In the genomic region with DNA sequence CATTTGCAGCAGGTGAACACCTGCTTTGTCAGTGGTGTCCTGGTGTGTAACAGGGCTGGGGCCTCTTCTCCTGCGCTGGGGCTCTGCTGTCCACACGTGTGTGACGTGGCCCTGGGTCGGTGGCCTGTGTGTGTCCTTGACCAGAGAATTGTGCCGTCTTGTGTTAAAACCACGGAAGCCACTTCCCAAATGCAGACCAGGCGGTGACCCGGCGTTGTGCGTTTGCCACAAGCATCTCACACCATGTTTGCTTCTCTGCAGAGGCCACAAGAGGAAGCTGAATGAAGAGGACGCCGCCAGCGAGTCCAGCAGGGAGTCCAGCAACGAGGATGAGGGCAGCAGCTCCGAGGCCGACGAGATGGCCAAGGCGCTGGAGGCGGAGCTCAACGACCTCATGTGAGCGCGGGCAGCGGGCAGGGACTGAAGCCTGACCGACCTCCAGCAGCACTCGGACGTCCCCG, we compare ENCODE assay signal across 22 cellular contexts. TPM values are rescaled to one million over a fixed set of nuclear protein-coding genes. Genes with fewer than 3 reads are reported as not detected.
"Had no signal": no experiment of that assay in that cellular context is flagged by ENCODE, and none has a peak within 500 bp of the region (broad histone marks: within the 10 kb centered on the region; RNA-seq: fewer than 3 reads in every experiment).

No MANE protein-coding gene starts in this region.

- H3K27ac Mint-ChIP-seq: activated naive CD4-positive, alpha-beta T cell treated with anti-CD3 and anti-CD28 coated beads, Interleukin-2, amount 50 U/mL, for 24 hours; memory B cell; naive B cell; neural progenitor cell had no signal

- H3K4me3 ChIP-seq: adrenal gland, colonic mucosa, dorsolateral prefrontal cortex, esophagus squamous epithelium, gastrocnemius medialis, neural progenitor cell, psoas muscle, right atrium auricular region, tibial artery had no signal

- H3K27me3 ChIP-seq: adrenal gland, colonic mucosa, dorsolateral prefrontal cortex, esophagus squamous epithelium, gastrocnemius medialis, neural progenitor cell, right atrium auricular region, tibial artery had no signal

- H3K9me3 Mint-ChIP-seq: activated naive CD4-positive, alpha-beta T cell treated with anti-CD3 and anti-CD28 coated beads, Interleukin-2, amount 50 U/mL, for 24 hours; central memory CD8-positive, alpha-beta T cell; neural progenitor cell had no signal

- H3K36me3 ChIP-seq: neural progenitor cell had no signal

- H3K4me1 Mint-ChIP-seq: central memory CD8-positive, alpha-beta T cell; neural progenitor cell had no signal

- H3K4me1 ChIP-seq: adrenal gland, colonic mucosa, gastrocnemius medialis, neural progenitor cell, psoas muscle, right atrium auricular region, tibial artery had no signal

- H3K4me3 Mint-ChIP-seq: activated naive CD4-positive, alpha-beta T cell treated with anti-CD3 and anti-CD28 coated beads, Interleukin-2, amount 50 U/mL, for 24 hours; central memory CD8-positive, alpha-beta T cell; memory B cell; naive B cell; neural progenitor cell had no signal

- ATAC-seq: gastrocnemius medialis; psoas muscle; stimulated activated naive CD8-positive, alpha-beta T cell treated with anti-CD3 and anti-CD28 coated beads, Interleukin-15, Interleukin-2, amounts not matched to agents 100 U/mL and 50 U/mL, for 24 hours had no signal

- DNase-seq: activated CD4-positive, alpha-beta T cell treated with anti-CD3 and anti-CD28 coated beads, Interleukin-2, amount 50 U/mL, for 48 hours; activated gamma-delta T cell treated with Interleukin-2 at 50 U/mL for 16 hours; colonic mucosa; esophagus squamous epithelium; gastrocnemius medialis; naive B cell; psoas muscle; stimulated activated CD4-positive, alpha-beta T cell treated with anti-CD3 and anti-CD28 coated beads, Interleukin-12 subunit alpha, Interleukin-12 subunit beta, amount 100 ng/mL, for 4 hours; stimulated activated CD4-positive, alpha-beta T cell treated with anti-CD3 and anti-CD28 coated beads, Interleukin-4, amount 100 ng/mL, for 4 hours; stimulated activated naive CD8-positive, alpha-beta T cell treated with anti-CD3 and anti-CD28 coated beads, Interleukin-15, Interleukin-2, amounts not matched to agents 100 U/mL and 50 U/mL, for 24 hours; T-helper 9 cell had no signal

- H3K27ac ChIP-seq: adrenal gland, colonic mucosa, dorsolateral prefrontal cortex, esophagus squamous epithelium, gastrocnemius medialis, neural progenitor cell, psoas muscle, right atrium auricular region, tibial artery had no signal

- H3K27me3 Mint-ChIP-seq: activated naive CD4-positive, alpha-beta T cell treated with anti-CD3 and anti-CD28 coated beads, Interleukin-2, amount 50 U/mL, for 24 hours; central memory CD8-positive, alpha-beta T cell; memory B cell; naive B cell had no signal

- H3K9me3 ChIP-seq: adrenal gland, colonic mucosa, esophagus squamous epithelium, gastrocnemius medialis, psoas muscle had no signal

RNA-seq across cellular contexts. Expression of gene KCNG2, which starts 44.3 kb away (rescaled TPM):
- total RNA-seq: mucosa of gallbladder; osteocyte; right atrium auricular region; T-helper 1 cell treated with Interleukin-12 subunit alpha and Interleukin-12 subunit beta and Interleukin-4 antibody, amounts not matched to agents 30 ng/mL and 1 ng/mL, for 36 hours had no signal
